In genomic region chr19:46898731-46899130, GRCh38 we compare ENCODE assay signal across 12 cellular contexts. TPM values are rescaled to one million over a fixed set of nuclear protein-coding genes. Genes with fewer than 3 reads are reported as not detected.
DNase-seq lines count a peak whose midpoint lies in the region; TF ChIP-seq lines count a peak whose summit lies in the region.
"Had no signal": no experiment of that assay in that cellular context is flagged by ENCODE, and none has a peak within 500 bp of the region (broad histone marks: within the 10 kb centered on the region; RNA-seq: fewer than 3 reads in every experiment).

No MANE protein-coding gene starts in this region.

- H3K4me2 ChIP-seq in fibroblast of lung (ENCODE audit: extremely low read depth, insufficient read depth, low read length) = peak overlapping the region; percentile 85
- H3K4me2 ChIP-seq in MM.1S (ENCODE audit: low read depth, low read length) = no peak overlapping the region

- H2AFZ ChIP-seq in fibroblast of lung (ENCODE audit: low read length) (no peak overlapping the region), MM.1S (ENCODE audit: low read length) (no peak overlapping the region)

- no peaks in the 10 kb centered on the region for H3K36me3 Mint-ChIP-seq in mesothelial cell of epicardium

- H3K27ac ChIP-seq in fibroblast of lung (ENCODE audit: insufficient read depth, low read length) (no peak overlapping the region), MM.1S (ENCODE audit: low read length) (no peak overlapping the region)
- H3K27ac ChIP-seq: right lobe of liver had no signal

- H3K9me2 ChIP-seq in MM.1S (replicated peaks; ENCODE audit: insufficient read depth, low read length) = no peaks in the 10 kb centered on the region

- H4K20me1 ChIP-seq in fibroblast of lung (ENCODE audit: control insufficient read depth, extremely low read depth, insufficient read depth, low read length) (no peaks in the 10 kb centered on the region), MM.1S (ENCODE audit: insufficient read depth, low read length) (no peaks in the 10 kb centered on the region)

- no peak for TF ChIP-seq CTCF in fibroblast of lung (conservative IDR thresholded peaks at IDR 0.05 in 1 of 2, IDR thresholded peaks at IDR 0.05 in 1 of 2; ENCODE audit: low read depth in 1 of 2, low read length in 2 of 2)
- no peak for TF ChIP-seq CTCF in mesothelial cell of epicardium (IDR thresholded peaks at IDR 0.05; ENCODE audit: unreplicated experiment)
- TF ChIP-seq CTCF in MM.1S (IDR thresholded peaks at IDR 0.05; ENCODE audit: low read length) = no peak

- no peaks in the 10 kb centered on the region for H3K9me3 Mint-ChIP-seq in mesothelial cell of epicardium

- no peaks in the 10 kb centered on the region for H3K27me3 Mint-ChIP-seq in mesothelial cell of epicardium (ENCODE audit: low read depth)

- peak; percentile 63 for DNase-seq in AG08396 (ENCODE audit: low spot score)
- DNase-seq in NCI-H226 = peak; percentile 79
- DNase-seq in fibroblast of lung (ENCODE audit: low read depth in 2 of 2) = peak; percentile 33 to 92
- no peak for DNase-seq in mesothelial cell of epicardium (ENCODE audit: low spot score in 2 of 2, unreplicated experiment in 2 of 2)
- no peak for DNase-seq in MM.1S
- DNase-seq in NCI-H1048 (lab: John Stamatoyannopoulos, UW) = no peak
- no peak for DNase-seq in COLO668 (lab: John Stamatoyannopoulos, UW; ENCODE audit: unreplicated experiment)
- no peak for DNase-seq in NCI-H2107 treated with DMSO at 0.1 percent for 48 hours (lab: John Stamatoyannopoulos, UW; ENCODE audit: unreplicated experiment)
- DNase-seq: activated CD4-positive, CD25-positive, alpha-beta regulatory T cell; activated naive CD4-positive, alpha-beta T cell treated with Interleukin-2 at 50 U/mL for 16 hours; NCI-H1694 treated with DMSO at 0.1 percent for 48 hours; right lobe of liver had no signal

- peaks cover 50% of the 10 kb centered on the region for H3K4me1 Mint-ChIP-seq in mesothelial cell of epicardium

- no peaks in the 10 kb centered on the region for H3F3A ChIP-seq in MM.1S (ENCODE audit: insufficient read depth, low read length)

- no peak overlapping the region for H3K9ac ChIP-seq in fibroblast of lung (ENCODE audit: insufficient read depth, low read length)
- no peak overlapping the region for H3K9ac ChIP-seq in MM.1S (ENCODE audit: low read length)

- no peaks in the 10 kb centered on the region for H3K9me3 ChIP-seq in fibroblast of lung (ENCODE audit: control insufficient read depth, insufficient read depth, low read depth, low read length)
- no peaks in the 10 kb centered on the region for H3K9me3 ChIP-seq in MM.1S (replicated peaks; ENCODE audit: insufficient read depth, low read length)
- H3K9me3 ChIP-seq: right lobe of liver had no signal

- peaks cover 12% of the 10 kb centered on the region for H3K4me1 ChIP-seq in fibroblast of lung (ENCODE audit: control insufficient read depth, extremely low read depth, insufficient read depth, low read length)
- H3K4me1 ChIP-seq in MM.1S (ENCODE audit: low read length) = no peaks in the 10 kb centered on the region

- H3K27me3 ChIP-seq in fibroblast of lung (ENCODE audit: control insufficient read depth, insufficient read depth, low read length) = no peaks in the 10 kb centered on the region
- H3K27me3 ChIP-seq in MM.1S (replicated peaks; ENCODE audit: insufficient read depth, low read length) = no peaks in the 10 kb centered on the region
- H3K27me3 ChIP-seq: right lobe of liver had no signal

- H3K36me3 ChIP-seq in fibroblast of lung (ENCODE audit: control insufficient read depth, insufficient read depth, low read length) (no peaks in the 10 kb centered on the region), MM.1S (replicated peaks; ENCODE audit: insufficient read depth, low read length) (no peaks in the 10 kb centered on the region)
- H3K36me3 ChIP-seq: right lobe of liver had no signal

- peaks cover 54% of the 10 kb centered on the region for H3K79me2 ChIP-seq in fibroblast of lung (ENCODE audit: control insufficient read depth, insufficient read depth, low read length)
- H3K79me2 ChIP-seq in MM.1S (ENCODE audit: low read length) = peaks cover 33% of the 10 kb centered on the region

- peak overlapping the region in 1 of 4 experiments; percentile 27 for H3K4me3 ChIP-seq in fibroblast of lung (replicated peaks in 1 of 4; ENCODE audit: control extremely low read depth in 1 of 4, insufficient read depth in 1 of 4, low read depth in 3 of 4, low read length in 4 of 4)
- no peak overlapping the region for H3K4me3 ChIP-seq in MM.1S (ENCODE audit: low read length)
- H3K4me3 ChIP-seq: right lobe of liver had no signal

- H3K4me3 Mint-ChIP-seq in mesothelial cell of epicardium = no peak overlapping the region

- H3K27ac Mint-ChIP-seq in mesothelial cell of epicardium = peak overlapping the region; percentile 99

RNA-seq across cellular contexts. Expression of gene ARHGAP35, which starts 37.9 kb away (rescaled TPM):
- total RNA-seq in fibroblast of lung = 37.5 and 47.6 TPM in 2 replicates
- polyA plus RNA-seq in fibroblast of lung = 26.0 and 27.9 TPM in 2 replicates
- polyA plus RNA-seq in fibroblast of lung (2012) = 28.3 and 31.1 TPM in 2 replicates
- 59.8 and 71.0 TPM in 2 replicates for polyA minus RNA-seq in fibroblast of lung (ENCODE audit: low replicate concordance)
- total RNA-seq in mesothelial cell of epicardium = 74.9 to 77.9 TPM (median 77.4 TPM) in 3 replicates

RNA-seq across cellular contexts. Expression of gene AP2S1, which starts 48.1 kb away (rescaled TPM):
- total RNA-seq in fibroblast of lung (111 and 143 TPM in 2 replicates), mesothelial cell of epicardium (97.5 to 109 TPM (median 107 TPM) in 3 replicates)
- 201 and 233 TPM in 2 replicates for polyA plus RNA-seq in fibroblast of lung
- polyA plus RNA-seq in fibroblast of lung (2012) = 258 and 351 TPM in 2 replicates
- polyA minus RNA-seq in fibroblast of lung (ENCODE audit: low replicate concordance) = 91.1 and 130 TPM in 2 replicates

Comparison
In these comparisons a context has a peak if more than half of its experiments do, and no peak if none do; other contexts are left out.
1. DNase-seq: peak in AG08396 (single experiment), NCI-H226 (single experiment) and fibroblast of lung (2 of 2); none in mesothelial cell of epicardium (0 of 2), MM.1S (single experiment), NCI-H1048 (single experiment), COLO668 (single experiment) and NCI-H2107 treated with DMSO at 0.1 percent for 48 hours (single experiment).